In genomic region chr3:189502676-189503257, GRCh38 we compare ENCODE assay signal across 18 cellular contexts.
"Had no signal": no experiment of that assay in that cellular context is flagged by ENCODE, and none has a peak within 500 bp of the region (broad histone marks: within the 10 kb centered on the region; RNA-seq: fewer than 3 reads in every experiment).

No MANE protein-coding gene starts in this region.

- ATAC-seq: foreskin keratinocyte; natural killer cell treated with Interleukin-12 subunit alpha and Interleukin-12 subunit beta and Interleukin-15 and Interleukin-18, amount 100 ng/mL, for 72 hours; right cardiac atrium; SK-N-SH treated with all-trans-retinoic acid at 6 μM for 48 hours had no signal

- H3K4me3 Mint-ChIP-seq: activated naive CD4-positive, alpha-beta T cell treated with anti-CD3 and anti-CD28 coated beads, Interleukin-2, amount 50 U/mL, for 24 hours; brain; immature natural killer cell; natural killer cell treated with Interleukin-12 subunit alpha and Interleukin-12 subunit beta and Interleukin-15 and Interleukin-18, amount 100 ng/mL, for 72 hours had no signal

- H3K4me1 ChIP-seq: colonic mucosa, foreskin keratinocyte had no signal

- FAIRE-seq: endothelial cell of umbilical vein had no signal

- H3K27me3 ChIP-seq: colonic mucosa, foreskin keratinocyte had no signal

- H3K4me1 Mint-ChIP-seq: brain, immature natural killer cell had no signal

- H3K27ac ChIP-seq: colonic mucosa, foreskin keratinocyte, skin epidermis, WERI-Rb-1 had no signal

- H3K4me3 ChIP-seq: colonic mucosa, skin epidermis had no signal

- H3K9me3 ChIP-seq: colonic mucosa had no signal

- H3K27ac Mint-ChIP-seq: activated naive CD4-positive, alpha-beta T cell treated with anti-CD3 and anti-CD28 coated beads, Interleukin-2, amount 50 U/mL, for 24 hours; brain; immature natural killer cell; natural killer cell treated with Interleukin-12 subunit alpha and Interleukin-12 subunit beta and Interleukin-15 and Interleukin-18, amount 100 ng/mL, for 72 hours had no signal

- H3K36me3 Mint-ChIP-seq: brain, immature natural killer cell had no signal

- DNase-seq: activated CD4-positive, alpha-beta T cell treated with anti-CD3 and anti-CD28 coated beads for 4 hours; activated effector memory CD4-positive, alpha-beta T cell treated with anti-CD3 and anti-CD28 coated beads, Interleukin-2, amount 50 U/mL, for 16 hours; amygdala; central memory CD4-positive, alpha-beta T cell; colonic mucosa; foreskin keratinocyte; glutamatergic neuron; immature natural killer cell; right cardiac atrium; stimulated activated CD4-positive, alpha-beta T cell treated with anti-CD3 and anti-CD28 coated beads, Interleukin-4, amount 100 ng/mL, for 4 hours; stimulated activated CD8-positive, alpha-beta memory T cell treated with anti-CD3 and anti-CD28 coated beads, Interleukin-4, amount 100 ng/mL, for 48 hours; WERI-Rb-1 had no signal

- H3K27me3 Mint-ChIP-seq: brain; natural killer cell treated with Interleukin-12 subunit alpha and Interleukin-12 subunit beta and Interleukin-15 and Interleukin-18, amount 100 ng/mL, for 72 hours had no signal

- H3K36me3 ChIP-seq: colonic mucosa, WERI-Rb-1 had no signal
